21 cellular contexts compared by ENCODE assay signal in the genomic region with DNA sequence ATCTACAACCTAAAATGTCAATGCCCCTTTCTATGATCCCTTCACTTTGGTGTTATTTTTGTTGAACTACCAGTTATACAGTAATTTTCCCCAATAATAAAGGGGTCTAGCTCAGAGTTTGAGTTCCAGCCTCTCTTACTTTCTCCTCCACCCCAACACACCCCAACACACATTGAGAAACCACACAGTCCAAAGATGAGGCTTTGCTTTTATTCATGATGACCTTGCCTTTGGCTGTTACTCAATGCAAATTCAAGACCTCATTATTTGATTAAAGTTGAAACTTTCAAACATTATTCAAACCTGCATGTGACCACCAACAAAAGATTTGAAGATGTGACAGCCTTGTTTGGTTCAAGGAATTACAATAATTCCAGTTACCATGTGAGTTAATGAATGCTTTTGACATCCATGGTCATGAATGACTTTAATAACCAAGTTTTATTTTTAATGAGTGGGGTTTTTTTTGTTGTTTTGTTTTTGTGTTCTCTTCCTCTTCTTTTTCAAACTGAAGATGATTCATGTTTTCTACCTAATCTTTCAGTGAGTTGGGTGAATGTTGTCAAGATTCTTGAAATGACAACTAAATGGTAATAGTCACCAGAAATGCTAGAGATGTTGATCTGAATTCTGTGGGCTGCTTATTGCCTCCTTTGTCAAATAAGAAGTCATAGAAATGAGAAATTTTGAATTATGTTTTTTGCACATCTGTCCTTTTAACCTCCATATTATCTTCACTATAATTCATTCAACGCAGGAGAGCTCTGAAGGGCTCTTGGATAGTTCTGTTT.
DNase-seq lines count a peak whose midpoint lies in the region; ATAC-seq and TF ChIP-seq lines count a peak whose summit lies in the region.
"Had no signal": no experiment of that assay in that cellular context is flagged by ENCODE, and none has a peak within 500 bp of the region (broad histone marks: within the 10 kb centered on the region; RNA-seq: fewer than 3 reads in every experiment).

No MANE protein-coding gene starts in this region.

- no peak overlapping the region for H3K4me3 Mint-ChIP-seq in activated CD8-positive, alpha-beta T cell treated with anti-CD3 and anti-CD28 coated beads for 36 hours
- no peak overlapping the region for H3K4me3 Mint-ChIP-seq in activated CD8-positive, alpha-beta T cell treated with anti-CD3 and anti-CD28 coated beads, Interleukin-2, amount 10 ng/mL, durations not matched to agents 7 days and 5 days
- no peak overlapping the region for H3K4me3 Mint-ChIP-seq in stimulated activated naive CD8-positive, alpha-beta T cell treated with anti-CD3 and anti-CD28 coated beads, Interleukin-15, Interleukin-2, amounts not matched to agents 100 ng/mL and 50 ng/mL, for 24 hours
- H3K4me3 Mint-ChIP-seq in activated T-helper 17 cell treated with anti-CD3 and anti-CD28 coated beads, Interleukin-2, amount 50 U/mL, for 72 hours: no peak overlapping the region
- H3K4me3 Mint-ChIP-seq: CD4-positive, alpha-beta T cell had no signal

- peak; percentile 34 for ATAC-seq in activated CD8-positive, alpha-beta T cell treated with anti-CD3 and anti-CD28 coated beads for 36 hours
- no peak for ATAC-seq in activated CD8-positive, alpha-beta T cell treated with anti-CD3 and anti-CD28 coated beads, Interleukin-2, amount 10 ng/mL, durations not matched to agents 7 days and 5 days
- no peak for ATAC-seq in stimulated activated naive CD8-positive, alpha-beta T cell treated with anti-CD3 and anti-CD28 coated beads, Interleukin-15, Interleukin-2, amounts not matched to agents 100 U/mL and 50 U/mL, for 24 hours
- peak; percentile 88 for ATAC-seq in activated T-helper 17 cell treated with anti-CD3 and anti-CD28 coated beads, Interleukin-2, amount 50 U/mL, for 72 hours (replicated peaks)
- ATAC-seq: A549 had no signal

- intact Hi-C loops in activated CD8-positive, alpha-beta T cell treated with anti-CD3 and anti-CD28 coated beads for 36 hours (cut with micrococcal nuclease): no loop called here
- intact Hi-C loops in cardiac septum (cut with DNase I): no loop called here

- POLR2A ChIA-PET in activated CD8-positive, alpha-beta T cell treated with anti-CD3 and anti-CD28 coated beads for 36 hours (lab: Charles Lee): no interaction called here
- POLR2A ChIA-PET in activated CD8-positive, alpha-beta T cell treated with anti-CD3 and anti-CD28 coated beads, Interleukin-2, amount 10 ng/mL, durations not matched to agents 7 days and 5 days (lab: Charles Lee): interaction anchor here (0.7 kb wide), 1 partner anchor 135 kb away, joined by 3 read pairs; no protein-coding TSS in a partner anchor

- DNase-seq in activated CD8-positive, alpha-beta T cell treated with anti-CD3 and anti-CD28 coated beads for 36 hours: no peak
- DNase-seq in activated CD8-positive, alpha-beta T cell treated with anti-CD3 and anti-CD28 coated beads, Interleukin-2, amount 10 ng/mL, durations not matched to agents 7 days and 5 days: no peak
- no peak for DNase-seq in stimulated activated naive CD8-positive, alpha-beta T cell treated with anti-CD3 and anti-CD28 coated beads, Interleukin-15, Interleukin-2, amounts not matched to agents 100 U/mL and 50 U/mL, for 24 hours
- DNase-seq in mesenteric fat pad (ENCODE audit: low spot score): no peak
- DNase-seq in cardiac septum (ENCODE audit: low spot score): no peak
- DNase-seq: AML-193; CD4-positive, alpha-beta T cell; DMS53; GOT3; HCEC 1CT; KBM-7; NCI-H1105; NCI-H1436 treated with DMSO at 0.1 percent for 48 hours; NCI-H187 treated with DMSO at 0.1 percent for 48 hours; NCI-H2107; NCI-H524 treated with DMSO at 0.1 percent for 48 hours; Right ventricle myocardium superior; RPMI8226 had no signal

- no peak for TF ChIP-seq CTCF in activated CD8-positive, alpha-beta T cell treated with anti-CD3 and anti-CD28 coated beads for 36 hours (IDR thresholded peaks at IDR 0.05)

- H3K4me1 Mint-ChIP-seq in activated CD8-positive, alpha-beta T cell treated with anti-CD3 and anti-CD28 coated beads for 36 hours (ENCODE audit: low read depth): peaks cover 11% of the 10 kb centered on the region
- H3K4me1 Mint-ChIP-seq in activated CD8-positive, alpha-beta T cell treated with anti-CD3 and anti-CD28 coated beads, Interleukin-2, amount 10 ng/mL, durations not matched to agents 7 days and 5 days (ENCODE audit: low read depth): peaks cover 23% of the 10 kb centered on the region
- H3K4me1 Mint-ChIP-seq in stimulated activated naive CD8-positive, alpha-beta T cell treated with anti-CD3 and anti-CD28 coated beads, Interleukin-15, Interleukin-2, amounts not matched to agents 100 ng/mL and 50 ng/mL, for 24 hours (ENCODE audit: low read depth): peaks cover 14% of the 10 kb centered on the region
- H3K4me1 Mint-ChIP-seq in activated T-helper 17 cell treated with anti-CD3 and anti-CD28 coated beads, Interleukin-2, amount 50 U/mL, for 72 hours: peaks cover 5% of the 10 kb centered on the region

- no peaks in the 10 kb centered on the region for H3K27me3 Mint-ChIP-seq in activated CD8-positive, alpha-beta T cell treated with anti-CD3 and anti-CD28 coated beads for 36 hours
- H3K27me3 Mint-ChIP-seq in activated CD8-positive, alpha-beta T cell treated with anti-CD3 and anti-CD28 coated beads, Interleukin-2, amount 10 ng/mL, durations not matched to agents 7 days and 5 days (ENCODE audit: low read depth): no peaks in the 10 kb centered on the region
- no peaks in the 10 kb centered on the region for H3K27me3 Mint-ChIP-seq in stimulated activated naive CD8-positive, alpha-beta T cell treated with anti-CD3 and anti-CD28 coated beads, Interleukin-15, Interleukin-2, amounts not matched to agents 100 ng/mL and 50 ng/mL, for 24 hours
- H3K27me3 Mint-ChIP-seq in activated T-helper 17 cell treated with anti-CD3 and anti-CD28 coated beads, Interleukin-2, amount 50 U/mL, for 72 hours: no peaks in the 10 kb centered on the region
- H3K27me3 Mint-ChIP-seq: CD4-positive, alpha-beta T cell had no signal

- CTCF ChIA-PET in activated CD8-positive, alpha-beta T cell treated with anti-CD3 and anti-CD28 coated beads for 36 hours (lab: Charles Lee): interaction anchor here (1.3 kb wide), 1 partner anchor 88 kb away, joined by 3 read pairs; no protein-coding TSS in a partner anchor
- CTCF ChIA-PET in activated CD8-positive, alpha-beta T cell treated with anti-CD3 and anti-CD28 coated beads, Interleukin-2, amount 10 ng/mL, durations not matched to agents 7 days and 5 days (lab: Charles Lee): no interaction called here

- peaks cover 4% of the 10 kb centered on the region for H3K36me3 Mint-ChIP-seq in activated CD8-positive, alpha-beta T cell treated with anti-CD3 and anti-CD28 coated beads for 36 hours (ENCODE audit: low read depth)
- H3K36me3 Mint-ChIP-seq in activated CD8-positive, alpha-beta T cell treated with anti-CD3 and anti-CD28 coated beads, Interleukin-2, amount 10 ng/mL, durations not matched to agents 7 days and 5 days (ENCODE audit: low read depth): peaks cover 21% of the 10 kb centered on the region
- peaks cover 5% of the 10 kb centered on the region for H3K36me3 Mint-ChIP-seq in stimulated activated naive CD8-positive, alpha-beta T cell treated with anti-CD3 and anti-CD28 coated beads, Interleukin-15, Interleukin-2, amounts not matched to agents 100 ng/mL and 50 ng/mL, for 24 hours (ENCODE audit: low read depth)
- H3K36me3 Mint-ChIP-seq in activated T-helper 17 cell treated with anti-CD3 and anti-CD28 coated beads, Interleukin-2, amount 50 U/mL, for 72 hours (ENCODE audit: low read depth): peaks cover 10% of the 10 kb centered on the region

- no peak overlapping the region for H3K27ac Mint-ChIP-seq in activated CD8-positive, alpha-beta T cell treated with anti-CD3 and anti-CD28 coated beads for 36 hours
- no peak overlapping the region for H3K27ac Mint-ChIP-seq in activated CD8-positive, alpha-beta T cell treated with anti-CD3 and anti-CD28 coated beads, Interleukin-2, amount 10 ng/mL, durations not matched to agents 7 days and 5 days
- H3K27ac Mint-ChIP-seq in stimulated activated naive CD8-positive, alpha-beta T cell treated with anti-CD3 and anti-CD28 coated beads, Interleukin-15, Interleukin-2, amounts not matched to agents 100 ng/mL and 50 ng/mL, for 24 hours: peak overlapping the region; percentile 10
- peak overlapping the region; percentile 68 for H3K27ac Mint-ChIP-seq in activated T-helper 17 cell treated with anti-CD3 and anti-CD28 coated beads, Interleukin-2, amount 50 U/mL, for 72 hours
- H3K27ac Mint-ChIP-seq: CD4-positive, alpha-beta T cell had no signal

- no peaks in the 10 kb centered on the region for H3K9me3 Mint-ChIP-seq in activated CD8-positive, alpha-beta T cell treated with anti-CD3 and anti-CD28 coated beads for 36 hours
- no peaks in the 10 kb centered on the region for H3K9me3 Mint-ChIP-seq in activated CD8-positive, alpha-beta T cell treated with anti-CD3 and anti-CD28 coated beads, Interleukin-2, amount 10 ng/mL, durations not matched to agents 7 days and 5 days (ENCODE audit: insufficient read depth)
- no peaks in the 10 kb centered on the region for H3K9me3 Mint-ChIP-seq in stimulated activated naive CD8-positive, alpha-beta T cell treated with anti-CD3 and anti-CD28 coated beads, Interleukin-15, Interleukin-2, amounts not matched to agents 100 ng/mL and 50 ng/mL, for 24 hours
- no peaks in the 10 kb centered on the region for H3K9me3 Mint-ChIP-seq in activated T-helper 17 cell treated with anti-CD3 and anti-CD28 coated beads, Interleukin-2, amount 50 U/mL, for 72 hours
- H3K9me3 Mint-ChIP-seq: CD4-positive, alpha-beta T cell had no signal

Comparison
In these comparisons a context has a peak if more than half of its experiments do, and no peak if none do; other contexts are left out.
1. ATAC-seq: peak in activated CD8-positive, alpha-beta T cell treated with anti-CD3 and anti-CD28 coated beads for 36 hours (single experiment) and activated T-helper 17 cell treated with anti-CD3 and anti-CD28 coated beads, Interleukin-2, amount 50 U/mL, for 72 hours (single experiment); none in activated CD8-positive, alpha-beta T cell treated with anti-CD3 and anti-CD28 coated beads, Interleukin-2, amount 10 ng/mL, durations not matched to agents 7 days and 5 days (single experiment) and stimulated activated naive CD8-positive, alpha-beta T cell treated with anti-CD3 and anti-CD28 coated beads, Interleukin-15, Interleukin-2, amounts not matched to agents 100 U/mL and 50 U/mL, for 24 hours (single experiment).
2. H3K27ac Mint-ChIP-seq: peak in stimulated activated naive CD8-positive, alpha-beta T cell treated with anti-CD3 and anti-CD28 coated beads, Interleukin-15, Interleukin-2, amounts not matched to agents 100 ng/mL and 50 ng/mL, for 24 hours (single experiment) and activated T-helper 17 cell treated with anti-CD3 and anti-CD28 coated beads, Interleukin-2, amount 50 U/mL, for 72 hours (single experiment); none in activated CD8-positive, alpha-beta T cell treated with anti-CD3 and anti-CD28 coated beads for 36 hours (single experiment) and activated CD8-positive, alpha-beta T cell treated with anti-CD3 and anti-CD28 coated beads, Interleukin-2, amount 10 ng/mL, durations not matched to agents 7 days and 5 days (single experiment).